8 cellular contexts compared by ENCODE assay signal in genomic region chrX:50691820-50692219, GRCh38.
A peak's percentile ranks its signal among the peaks of the same experiment; 100 is the strongest.
DNase-seq lines count a peak whose midpoint lies in the region; ATAC-seq and TF ChIP-seq lines count a peak whose summit lies in the region.

No MANE protein-coding gene starts in this region.

- H3K36me3 ChIP-seq in Caco-2 (ENCODE audit: control insufficient read depth, insufficient read depth, low read length) (no peaks in the 10 kb centered on the region), ascending aorta (no peaks in the 10 kb centered on the region), testis (ENCODE audit: low read depth, missing control alignments) (no peaks in the 10 kb centered on the region)

- H3K27me3 ChIP-seq in Caco-2 (replicated peaks; ENCODE audit: control insufficient read depth, insufficient read depth, low read length) (no peaks in the 10 kb centered on the region), ascending aorta (no peaks in the 10 kb centered on the region), testis (no peaks in the 10 kb centered on the region)

- H3K27ac Mint-ChIP-seq in Caco-2 (ENCODE audit: unreplicated experiment) = no peak overlapping the region

- H3K4me1 ChIP-seq in Caco-2 (no peaks in the 10 kb centered on the region), ascending aorta (no peaks in the 10 kb centered on the region), testis (no peaks in the 10 kb centered on the region)

- H3K9me3 ChIP-seq in Caco-2 = no peaks in the 10 kb centered on the region
- H3K9me3 ChIP-seq in ascending aorta = no peaks in the 10 kb centered on the region
- no peaks in the 10 kb centered on the region for H3K9me3 ChIP-seq in testis

- peaks cover 2% of the 10 kb centered on the region for H3K27me3 Mint-ChIP-seq in Caco-2 (ENCODE audit: insufficient read depth, unreplicated experiment)

- 30 to 33% methylated on average over 5 of the region's 5 CpGs for WGBS in testis, 2 donors

- ATAC-seq in GM18511 (IDR thresholded peaks at IDR 0.05; ENCODE audit: unreplicated experiment) = peak; percentile 97
- ATAC-seq in HG02938 (IDR thresholded peaks at IDR 0.05; ENCODE audit: unreplicated experiment) = peak; percentile 94

- no peak overlapping the region for H3K4me3 Mint-ChIP-seq in Caco-2 (ENCODE audit: unreplicated experiment)

- TF ChIP-seq POLR2A in testis (IDR thresholded peaks at IDR 0.05) = no peak

- BruUV-seq in Caco-2 (replicated peaks; lab: Mats Ljungman, UMichigan) = no TSS peak

- no peaks in the 10 kb centered on the region for H3K9me3 Mint-ChIP-seq in Caco-2 (ENCODE audit: unreplicated experiment)

- intact Hi-C loops in Caco-2 (cut with micrococcal nuclease; ENCODE audit: unreplicated experiment) = loop anchor here (1.0 to 5.0 kb wide), 3 partner anchors 55 to 356 kb away; no protein-coding TSS in a partner anchor
- intact Hi-C loops in ascending aorta (cut with DNase I) = loop anchor here (5.0 kb wide), 4 partner anchors 210 to 730 kb away; no protein-coding TSS in a partner anchor
- intact Hi-C loops in testis (cut with DNase I; ENCODE audit: low total_unique reads) = no loop called here

- POLR2A ChIA-PET in Caco-2 (lab: Charles Lee) = no interaction called here

- no peak overlapping the region for H3K4me3 ChIP-seq in Caco-2 (ENCODE audit: low read depth, low read length)
- H3K4me3 ChIP-seq in ascending aorta = no peak overlapping the region
- no peak overlapping the region for H3K4me3 ChIP-seq in testis

- DNase-seq in Caco-2 = peak in 1 of 2 experiments; percentile 53
- peak; percentile 7 for DNase-seq in NCI-H2171 treated with DMSO at 0.1 percent for 48 hours (lab: John Stamatoyannopoulos, UW)
- DNase-seq in ascending aorta (ENCODE audit: low spot score in 2 of 2) = no peak
- peak; percentile 47 for DNase-seq in inferior parietal cortex (ENCODE audit: extremely low spot score)
- DNase-seq in testis = peak; percentile 14
- no peak for DNase-seq in NK-92 (lab: John Stamatoyannopoulos, UW; ENCODE audit: unreplicated experiment)

- no peaks in the 10 kb centered on the region for H3K4me1 Mint-ChIP-seq in Caco-2 (ENCODE audit: low read depth, unreplicated experiment)

- CTCF ChIA-PET in Caco-2 (lab: Charles Lee) = interaction anchor here (0.7 to 0.9 kb wide), 3 partner anchors 215 to 297 kb away, joined by 3 to 4 read pairs (median 3); no protein-coding TSS in a partner anchor

- H3K27ac ChIP-seq in ascending aorta (no peak overlapping the region), testis (no peak overlapping the region)

- TF ChIP-seq CTCF in Caco-2 (IDR thresholded peaks at IDR 0.05; ENCODE audit: insufficient read depth in 1 of 2, low read depth in 1 of 2, low read length in 1 of 2, severe bottlenecking in 1 of 2, unreplicated experiment in 1 of 2) = peak; percentile 57 to 63
- peak; percentile 44 to 64 (median 51) for TF ChIP-seq CTCF in ascending aorta (IDR thresholded peaks at IDR 0.05)
- TF ChIP-seq CTCF in testis (IDR thresholded peaks at IDR 0.05) = peak; percentile 28 to 58 (median 47)

- no peaks in the 10 kb centered on the region for H3K36me3 Mint-ChIP-seq in Caco-2 (ENCODE audit: insufficient read depth, unreplicated experiment)

Comparison
In these comparisons a context has a peak if more than half of its experiments do, and no peak if none do; other contexts are left out.
1. DNase-seq: peak in NCI-H2171 treated with DMSO at 0.1 percent for 48 hours (single experiment), inferior parietal cortex (single experiment) and testis (single experiment); none in ascending aorta (0 of 2) and NK-92 (single experiment).
2. Peak in every context shown above with its lines, with median percentiles within 50 percentile points of each other: CTCF ChIP-seq.